1 cellular context compared by ENCODE assay signal in genomic region chr18:2655153-2655953, GRCh38.
A peak's percentile ranks its signal among the peaks of the same experiment; 100 is the strongest.
TF ChIP-seq lines count a peak whose summit lies in the region.

SMCHD1 (plus strand) TSS chr18:2655726; CDS start chr18:2656076, 350 bp downstream.

TF ChIP-seq in WTC11, 78 proteins besides CTCF, POLR2A, EP300 and RAD21 (continued from another document):
- TF ChIP-seq, protein P1, sequence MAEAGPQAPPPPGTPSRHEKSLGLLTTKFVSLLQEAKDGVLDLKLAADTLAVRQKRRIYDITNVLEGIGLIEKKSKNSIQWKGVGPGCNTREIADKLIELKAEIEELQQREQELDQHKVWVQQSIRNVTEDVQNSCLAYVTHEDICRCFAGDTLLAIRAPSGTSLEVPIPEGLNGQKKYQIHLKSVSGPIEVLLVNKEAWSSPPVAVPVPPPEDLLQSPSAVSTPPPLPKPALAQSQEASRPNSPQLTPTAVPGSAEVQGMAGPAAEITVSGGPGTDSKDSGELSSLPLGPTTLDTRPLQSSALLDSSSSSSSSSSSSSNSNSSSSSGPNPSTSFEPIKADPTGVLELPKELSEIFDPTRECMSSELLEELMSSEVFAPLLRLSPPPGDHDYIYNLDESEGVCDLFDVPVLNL (CRISPR knock-in tag; IDR thresholded peaks at IDR 0.05; ENCODE audit: borderline replicate concordance, low read depth) = 0 out of 2 replicates have a peak, but pooled peaks have one; percentile 8
- TF ChIP-seq, protein P2, sequence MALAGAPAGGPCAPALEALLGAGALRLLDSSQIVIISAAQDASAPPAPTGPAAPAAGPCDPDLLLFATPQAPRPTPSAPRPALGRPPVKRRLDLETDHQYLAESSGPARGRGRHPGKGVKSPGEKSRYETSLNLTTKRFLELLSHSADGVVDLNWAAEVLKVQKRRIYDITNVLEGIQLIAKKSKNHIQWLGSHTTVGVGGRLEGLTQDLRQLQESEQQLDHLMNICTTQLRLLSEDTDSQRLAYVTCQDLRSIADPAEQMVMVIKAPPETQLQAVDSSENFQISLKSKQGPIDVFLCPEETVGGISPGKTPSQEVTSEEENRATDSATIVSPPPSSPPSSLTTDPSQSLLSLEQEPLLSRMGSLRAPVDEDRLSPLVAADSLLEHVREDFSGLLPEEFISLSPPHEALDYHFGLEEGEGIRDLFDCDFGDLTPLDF (CRISPR knock-in tag; IDR thresholded peaks at IDR 0.05) = peak; percentile 44; the same call in 1 of the 2 replicates
- TF ChIP-seq, protein P3, sequence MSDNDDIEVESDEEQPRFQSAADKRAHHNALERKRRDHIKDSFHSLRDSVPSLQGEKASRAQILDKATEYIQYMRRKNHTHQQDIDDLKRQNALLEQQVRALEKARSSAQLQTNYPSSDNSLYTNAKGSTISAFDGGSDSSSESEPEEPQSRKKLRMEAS (CRISPR knock-in tag; IDR thresholded peaks at IDR 0.05) = peak; percentile 69
- peak; percentile 97 for TF ChIP-seq ZBTB21 (CRISPR knock-in tag; IDR thresholded peaks at IDR 0.05; ENCODE audit: borderline replicate concordance)
- TF ChIP-seq ETV6 (CRISPR knock-in tag; IDR thresholded peaks at IDR 0.05) = peak; percentile 15; the same call in 1 of the 2 replicates
- peak; percentile 97 for TF ChIP-seq KAT7 (CRISPR knock-in tag; IDR thresholded peaks at IDR 0.05; ENCODE audit: borderline replicate concordance)
- peak; percentile 74; the same call in 1 of the 2 replicates for TF ChIP-seq SP1 (CRISPR knock-in tag; conservative IDR thresholded peaks at IDR 0.05)
- 0 out of 2 replicates have a peak, but pooled peaks have one; percentile 38 for TF ChIP-seq ZNF317 (CRISPR knock-in tag; IDR thresholded peaks at IDR 0.05; ENCODE audit: borderline replicate concordance, low read depth)
- TF ChIP-seq ZNF121 (CRISPR knock-in tag; IDR thresholded peaks at IDR 0.05) = no peak
- TF ChIP-seq JAZF1 (CRISPR knock-in tag; IDR thresholded peaks at IDR 0.05) = no peak
- 0 out of 2 replicates have a peak, but pooled peaks have one; percentile 53 for TF ChIP-seq GABPB1 (CRISPR knock-in tag; IDR thresholded peaks at IDR 0.05)
- TF ChIP-seq IRF1 (CRISPR knock-in tag; IDR thresholded peaks at IDR 0.05) = 0 out of 2 replicates have a peak, but pooled peaks have one; percentile 56
